8 cellular contexts compared by ENCODE assay signal in genomic region chr16:89315791-89316581, GRCh38.
A peak's percentile ranks its signal among the peaks of the same experiment; 100 is the strongest.
DNase-seq lines count a peak whose midpoint lies in the region; ATAC-seq, FAIRE-seq and TF ChIP-seq lines count a peak whose summit lies in the region.

No MANE protein-coding gene starts in this region.

- CTCF ChIA-PET in SK-N-SH (lab: Yijun Ruan, JAX): interaction anchor here (1.3 to 1.5 kb wide), 3 partner anchors 27 to 242 kb away, joined by 4 to 6 read pairs (median 4); no protein-coding TSS in a partner anchor

- H3K4me1 ChIP-seq in SK-N-SH (ENCODE audit: control insufficient read depth in 1 of 2, insufficient read depth in 2 of 2, low read depth in 1 of 2, low read length in 1 of 2) (peaks cover 53 to 54% of the 10 kb centered on the region in 2 experiments; a peak in 3 of 4 replicates), hepatocyte (ENCODE audit: insufficient read depth) (peaks cover 25% of the 10 kb centered on the region)

- POLR2A ChIA-PET in SK-N-SH (lab: Yijun Ruan, JAX): no interaction called here

- H3K27me3 Mint-ChIP-seq in activated naive CD4-positive, alpha-beta T cell treated with anti-CD3 and anti-CD28 coated beads, Interleukin-2, amount 50 U/mL, for 24 hours: no peaks in the 10 kb centered on the region
- H3K27me3 Mint-ChIP-seq in immature natural killer cell (ENCODE audit: low read depth in 3 of 3): peaks cover 8 to 49% (median 42%) of the 10 kb centered on the region in 3 donors

- H3K27ac ChIP-seq in SK-N-SH (ENCODE audit: low read depth in 2 of 2, low read length in 1 of 2) (peak overlapping the region; percentile 8 to 68), hepatocyte (no peak overlapping the region)

- no peaks in the 10 kb centered on the region for H3K27me3 ChIP-seq in SK-N-SH (ENCODE audit: insufficient read depth)
- H3K27me3 ChIP-seq in hepatocyte: no peaks in the 10 kb centered on the region

- peak overlapping the region; percentile 94 for H3K27ac Mint-ChIP-seq in activated naive CD4-positive, alpha-beta T cell treated with anti-CD3 and anti-CD28 coated beads, Interleukin-2, amount 50 U/mL, for 24 hours
- H3K27ac Mint-ChIP-seq in immature natural killer cell: peak overlapping the region; percentile 98 to 100 (median 99)

- WGBS in SK-N-SH (ENCODE audit: low lambda C conversion rate): 42% methylated on average over 10 of the region's 20 CpGs
- 83% methylated on average over 20 of the region's 20 CpGs for WGBS in hepatocyte (ENCODE audit: low lambda C conversion rate, missing lambda C conversion rate)

- peak overlapping the region; percentile 23; the same call in 1 of the 2 replicates for H3K9ac ChIP-seq in SK-N-SH

- TF ChIP-seq CTCF in SK-N-SH (IDR thresholded peaks at IDR 0.05) (no peak), hepatocyte (IDR thresholded peaks at IDR 0.05; ENCODE audit: poor library complexity) (no peak)

- H3K4me3 ChIP-seq in SK-N-SH (ENCODE audit: low read depth in 2 of 2, low read length in 1 of 2) (no peak overlapping the region), hepatocyte (no peak overlapping the region)

- peaks cover 95% of the 10 kb centered on the region for H3K4me1 Mint-ChIP-seq in activated naive CD4-positive, alpha-beta T cell treated with anti-CD3 and anti-CD28 coated beads, Interleukin-2, amount 50 U/mL, for 24 hours
- H3K4me1 Mint-ChIP-seq in immature natural killer cell: peaks cover 91 to 95% of the 10 kb centered on the region in 2 donors

- peak overlapping the region; percentile 80 for H3K4me3 Mint-ChIP-seq in activated naive CD4-positive, alpha-beta T cell treated with anti-CD3 and anti-CD28 coated beads, Interleukin-2, amount 50 U/mL, for 24 hours
- peak overlapping the region; percentile 66 to 83 (median 77) for H3K4me3 Mint-ChIP-seq in immature natural killer cell

- H4K20me1 ChIP-seq in SK-N-SH (ENCODE audit: insufficient read depth) (peaks cover 78% of the 10 kb centered on the region), hepatocyte (ENCODE audit: insufficient read depth, poor library complexity, severe bottlenecking) (peaks cover 98% of the 10 kb centered on the region)

- H3K36me3 ChIP-seq in SK-N-SH (replicated peaks in 1 of 2; ENCODE audit: control insufficient read depth in 1 of 2, insufficient read depth in 2 of 2, low read length in 1 of 2): peaks cover 7 to 22% of the 10 kb centered on the region in 2 experiments
- H3K36me3 ChIP-seq in hepatocyte (replicated peaks; ENCODE audit: insufficient read depth, low read depth): peaks cover 4% of the 10 kb centered on the region

- H3K9me3 ChIP-seq in SK-N-SH: no peaks in the 10 kb centered on the region
- H3K9me3 ChIP-seq in hepatocyte (ENCODE audit: low read depth): no peaks in the 10 kb centered on the region

- DNase-seq in SK-N-SH: no peak
- peak; percentile 83 to 85 (median 84) for DNase-seq in immature natural killer cell
- DNase-seq in stimulated activated CD8-positive, alpha-beta memory T cell treated with anti-CD3 and anti-CD28 coated beads, Interleukin-15, amount 100 ng/mL, for 48 hours (ENCODE audit: low read depth in 2 of 2): peak; percentile 60 to 64
- DNase-seq in NCI-H748 (lab: John Stamatoyannopoulos, UW; ENCODE audit: unreplicated experiment): no peak
- DNase-seq in hepatocyte (ENCODE audit: low spot score): no peak
- no peak for DNase-seq in frontal cortex (ENCODE audit: low spot score in 2 of 2)

- FAIRE-seq in frontal cortex (lab: Jason Lieb, UNC): no peak

- H3F3A ChIP-seq in SK-N-SH (replicated peaks; ENCODE audit: insufficient read depth): peaks cover 43% of the 10 kb centered on the region

- peaks cover 100% of the 10 kb centered on the region for H3K79me2 ChIP-seq in SK-N-SH (ENCODE audit: insufficient read depth)
- peaks cover 99% of the 10 kb centered on the region for H3K79me2 ChIP-seq in hepatocyte

- no peaks in the 10 kb centered on the region for H3K9me3 Mint-ChIP-seq in activated naive CD4-positive, alpha-beta T cell treated with anti-CD3 and anti-CD28 coated beads, Interleukin-2, amount 50 U/mL, for 24 hours
- H3K9me3 Mint-ChIP-seq in immature natural killer cell: no peaks in the 10 kb centered on the region

- peak in 1 of 2 experiments; percentile 77; a peak in 1 of 4 replicates for TF ChIP-seq EP300 in SK-N-SH (IDR thresholded peaks at IDR 0.05; ENCODE audit: borderline replicate concordance in 1 of 2, low read depth in 1 of 2, low read length in 1 of 2)

- H3K9me2 ChIP-seq in SK-N-SH (no peaks in the 10 kb centered on the region), hepatocyte (replicated peaks; ENCODE audit: insufficient read depth) (no peaks in the 10 kb centered on the region)

- H3K36me3 Mint-ChIP-seq in activated naive CD4-positive, alpha-beta T cell treated with anti-CD3 and anti-CD28 coated beads, Interleukin-2, amount 50 U/mL, for 24 hours: peaks cover 3% of the 10 kb centered on the region
- peaks cover 0 to 4% (median 3%) of the 10 kb centered on the region in 3 donors for H3K36me3 Mint-ChIP-seq in immature natural killer cell

- ATAC-seq in GM21737 (IDR thresholded peaks at IDR 0.05; ENCODE audit: unreplicated experiment): peak; percentile 41

- no peak overlapping the region for H2AFZ ChIP-seq in SK-N-SH (ENCODE audit: low read depth)
- H2AFZ ChIP-seq in hepatocyte: no peak overlapping the region

- TF ChIP-seq RAD21 in SK-N-SH (IDR thresholded peaks at IDR 0.05; ENCODE audit: low read length): no peak

- H3K4me2 ChIP-seq in SK-N-SH: peak overlapping the region; percentile 75
- no peak overlapping the region for H3K4me2 ChIP-seq in hepatocyte

TF ChIP-seq in SK-N-SH, 30 proteins besides CTCF, POLR2A, EP300 and RAD21 (continues in another document):
- TF ChIP-seq, protein P1, sequence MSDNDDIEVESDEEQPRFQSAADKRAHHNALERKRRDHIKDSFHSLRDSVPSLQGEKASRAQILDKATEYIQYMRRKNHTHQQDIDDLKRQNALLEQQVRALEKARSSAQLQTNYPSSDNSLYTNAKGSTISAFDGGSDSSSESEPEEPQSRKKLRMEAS (IDR thresholded peaks at IDR 0.05; ENCODE audit: low read depth): peak; percentile 64; the same call in 1 of the 2 replicates
- peak; percentile 47; the same call in 1 of the 2 replicates for TF ChIP-seq SIN3A (IDR thresholded peaks at IDR 0.05; ENCODE audit: borderline replicate concordance, low read depth, low read length)
- TF ChIP-seq MEF2A (IDR thresholded peaks at IDR 0.05; ENCODE audit: borderline replicate concordance, low read depth): no peak; the same call in 1 of the 2 replicates
- TF ChIP-seq EZH2phosphoT487 (IDR thresholded peaks at IDR 0.05; ENCODE audit: borderline replicate concordance, low read depth): no peak
- TF ChIP-seq ELF1 (IDR thresholded peaks at IDR 0.05): peak; percentile 57; the same call in 1 of the 2 replicates
- peak; percentile 83 for TF ChIP-seq TCF12 (IDR thresholded peaks at IDR 0.05)
- no peak; the same call in 1 of the 2 replicates for TF ChIP-seq JUND (IDR thresholded peaks at IDR 0.05)
- TF ChIP-seq TAF1 (IDR thresholded peaks at IDR 0.05; ENCODE audit: borderline replicate concordance, low read depth, low read length): no peak
- TF ChIP-seq GABPA (IDR thresholded peaks at IDR 0.05; ENCODE audit: low read depth): peak; percentile 51
- TF ChIP-seq SMC3 (IDR thresholded peaks at IDR 0.05; ENCODE audit: low read depth, low read length): no peak
- TF ChIP-seq RFX5 (IDR thresholded peaks at IDR 0.05; ENCODE audit: low read length): no peak
- TF ChIP-seq, protein P2, sequence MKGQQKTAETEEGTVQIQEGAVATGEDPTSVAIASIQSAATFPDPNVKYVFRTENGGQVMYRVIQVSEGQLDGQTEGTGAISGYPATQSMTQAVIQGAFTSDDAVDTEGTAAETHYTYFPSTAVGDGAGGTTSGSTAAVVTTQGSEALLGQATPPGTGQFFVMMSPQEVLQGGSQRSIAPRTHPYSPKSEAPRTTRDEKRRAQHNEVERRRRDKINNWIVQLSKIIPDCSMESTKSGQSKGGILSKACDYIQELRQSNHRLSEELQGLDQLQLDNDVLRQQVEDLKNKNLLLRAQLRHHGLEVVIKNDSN (IDR thresholded peaks at IDR 0.05; ENCODE audit: borderline replicate concordance, low read depth): peak; percentile 30; the same call in 1 of the 2 replicates
- no peak; the same call in 1 of the 2 replicates for TF ChIP-seq FOSL2 (IDR thresholded peaks at IDR 0.05; ENCODE audit: borderline replicate concordance, low read depth)
- peak; percentile 96 for TF ChIP-seq PBX3 (IDR thresholded peaks at IDR 0.05)
- TF ChIP-seq, protein P3, sequence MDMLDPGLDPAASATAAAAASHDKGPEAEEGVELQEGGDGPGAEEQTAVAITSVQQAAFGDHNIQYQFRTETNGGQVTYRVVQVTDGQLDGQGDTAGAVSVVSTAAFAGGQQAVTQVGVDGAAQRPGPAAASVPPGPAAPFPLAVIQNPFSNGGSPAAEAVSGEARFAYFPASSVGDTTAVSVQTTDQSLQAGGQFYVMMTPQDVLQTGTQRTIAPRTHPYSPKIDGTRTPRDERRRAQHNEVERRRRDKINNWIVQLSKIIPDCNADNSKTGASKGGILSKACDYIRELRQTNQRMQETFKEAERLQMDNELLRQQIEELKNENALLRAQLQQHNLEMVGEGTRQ (IDR thresholded peaks at IDR 0.05; ENCODE audit: borderline replicate concordance, low read depth, low read length): no peak
- TF ChIP-seq FOXJ3 (CRISPR knock-in tag; IDR thresholded peaks at IDR 0.05): no peak
- TF ChIP-seq TEAD4 (IDR thresholded peaks at IDR 0.05; ENCODE audit: borderline replicate concordance, insufficient read depth): 0 out of 2 replicates have a peak, but pooled peaks have one; percentile 32
- no peak for TF ChIP-seq GATA2 (CRISPR knock-in tag; IDR thresholded peaks at IDR 0.05)
- peak; percentile 79; the same call in 1 of the 2 replicates for TF ChIP-seq RXRA (IDR thresholded peaks at IDR 0.05; ENCODE audit: borderline replicate concordance, low read depth)
- no peak for TF ChIP-seq FOXM1 (IDR thresholded peaks at IDR 0.05; ENCODE audit: low read depth)
- TF ChIP-seq POLR2AphosphoS5 (IDR thresholded peaks at IDR 0.05; ENCODE audit: low read depth, low read length): no peak; the same call in 1 of the 2 replicates

Comparison
In these comparisons a context has a peak if more than half of its experiments do, and no peak if none do; other contexts are left out.
1. DNase-seq: peak in immature natural killer cell (3 of 3) and stimulated activated CD8-positive, alpha-beta memory T cell treated with anti-CD3 and anti-CD28 coated beads, Interleukin-15, amount 100 ng/mL, for 48 hours (2 of 2); none in SK-N-SH (single experiment), NCI-H748 (single experiment), hepatocyte (single experiment) and frontal cortex (0 of 2).